8 cellular contexts compared by ENCODE assay signal in genomic region chr2:84919885-84920580, GRCh38. TPM values are rescaled to one million over a fixed set of nuclear protein-coding genes. Genes with fewer than 3 reads are reported as not detected.
DNase-seq lines count a peak whose midpoint lies in the region; ATAC-seq, FAIRE-seq and TF ChIP-seq lines count a peak whose summit lies in the region.

No MANE protein-coding gene starts in this region.

- H3K9me3 ChIP-seq in A549, result no peaks in the 10 kb centered on the region
- no peaks in the 10 kb centered on the region for H3K9me3 ChIP-seq in Peyer's patch
- H3K9me3 ChIP-seq in mammary epithelial cell (replicated peaks; ENCODE audit: insufficient read depth, low read length), result no peaks in the 10 kb centered on the region
- no peaks in the 10 kb centered on the region for H3K9me3 ChIP-seq in lung (ENCODE audit: control insufficient read depth in 2 of 2, insufficient read depth in 1 of 2, low read length in 1 of 2)

- ATAC-seq in A549 (peak; percentile 92 to 97), GM18511 (IDR thresholded peaks at IDR 0.05; ENCODE audit: unreplicated experiment) (peak; percentile 53), HG02970 (IDR thresholded peaks at IDR 0.05; ENCODE audit: low FRiP score, unreplicated experiment) (peak; percentile 31), lung (ENCODE audit: insufficient read depth, low FRiP score) (peak; percentile 87)

- dilution Hi-C loops in mammary epithelial cell (cut with HindIII; ENCODE audit: low sequenced_read_pairs), result no loop called here

- peak overlapping the region; percentile 84 to 96 for H3K27ac ChIP-seq in A549
- peak overlapping the region; percentile 65 to 81 (median 75) for H3K27ac ChIP-seq in Peyer's patch
- H3K27ac ChIP-seq in mammary epithelial cell (ENCODE audit: insufficient read depth, low read depth, low read length), result peak overlapping the region; percentile 100
- H3K27ac ChIP-seq in lung (ENCODE audit: low read depth in 1 of 2, low read length in 1 of 2), result peak overlapping the region; percentile 81 to 97
- H3K27ac ChIP-seq in temporal lobe (ENCODE audit: low read depth, low read length), result peak overlapping the region; percentile 28

- H3K4me2 ChIP-seq in A549 (peak overlapping the region; percentile 63), mammary epithelial cell (ENCODE audit: insufficient read depth, low read depth, low read length) (peak overlapping the region; percentile 86)

- H3K9ac ChIP-seq in mammary epithelial cell (ENCODE audit: insufficient read depth, low read length), result peak overlapping the region; percentile 96

- in situ Hi-C loops in mammary epithelial cell (cut with MboI; ENCODE audit: low sequenced_read_pairs in 2 of 2), result no loop called here

- CTCF ChIA-PET in A549 (lab: Yijun Ruan, JAX) (interaction anchor here (0.9 to 11.3 kb wide), 7 partner anchors 16 to 423 kb away, joined by 3 to 178 read pairs (median 5); partner anchors contain the start of gene TMSB10), mammary epithelial cell (lab: Charles Lee; ENCODE audit: low non-redundant PET) (interaction anchor here (0.7 to 0.8 kb wide), 2 partner anchors 18 to 71 kb away, joined by 6 to 8 read pairs; no protein-coding TSS in a partner anchor), GM10248 (lab: Yijun Ruan, JAX) (interaction anchor here (1.1 to 9.1 kb wide), 10 partner anchors 12 to 380 kb away, joined by 3 to 312 read pairs (median 4); no protein-coding TSS in a partner anchor)

- no peak for TF ChIP-seq CTCF in A549 (IDR thresholded peaks at IDR 0.05)
- no peak for TF ChIP-seq CTCF in Peyer's patch (IDR thresholded peaks at IDR 0.05)
- no peak for TF ChIP-seq CTCF in mammary epithelial cell (conservative IDR thresholded peaks at IDR 0.05 in 1 of 2, IDR thresholded peaks at IDR 0.05 in 1 of 2; ENCODE audit: extremely low read depth in 1 of 2, insufficient read depth in 1 of 2, low read depth in 1 of 2, low read length in 2 of 2)
- no peak for TF ChIP-seq CTCF in lung (IDR thresholded peaks at IDR 0.05; ENCODE audit: control extremely low read depth, extremely low read depth)
- no peak for TF ChIP-seq CTCF in GM10248 (IDR thresholded peaks at IDR 0.05; ENCODE audit: control extremely low read depth, extremely low read depth, low read depth, missing control alignments)

- POLR2A ChIA-PET in A549 (lab: Yijun Ruan, JAX) (interaction anchor here (0.6 to 6.7 kb wide), 6 partner anchors 14 to 51 kb away, joined by 3 to 131 read pairs (median 4); partner anchors contain the start of genes KCMF1 and TMSB10), GM10248 (lab: Yijun Ruan, JAX) (interaction anchor here (0.9 to 3.4 kb wide), 2 partner anchors 12 to 14 kb away, joined by 5 to 23 read pairs; partner anchors contain the start of gene TMSB10)

- FAIRE-seq in A549 (lab: Jason Lieb, UNC), result peak; percentile 96

- H3K36me3 ChIP-seq in Peyer's patch, result no peaks in the 10 kb centered on the region
- no peaks in the 10 kb centered on the region for H3K36me3 ChIP-seq in mammary epithelial cell (ENCODE audit: insufficient read depth, low read length)
- no peaks in the 10 kb centered on the region for H3K36me3 ChIP-seq in lung (ENCODE audit: control insufficient read depth in 2 of 2, insufficient read depth in 2 of 2, low read length in 2 of 2)

- under 1% methylated on average over 7 of the region's 7 CpGs for WGBS in A549 (ENCODE audit: missing lambda C conversion rate)
- 0% methylated on average over 6 of the region's 7 CpGs for WGBS in mammary epithelial cell (ENCODE audit: low coverage, missing lambda C conversion rate)
- 30 to 36% methylated on average over 7 of the region's 7 CpGs for WGBS in lung, 2 donors

- H3K4me1 ChIP-seq in A549 (peaks cover 33% of the 10 kb centered on the region), Peyer's patch (peaks cover 0 to 28% (median 5%) of the 10 kb centered on the region in 4 donors), mammary epithelial cell (ENCODE audit: insufficient read depth, low read length) (peaks cover 33% of the 10 kb centered on the region), lung (ENCODE audit: control insufficient read depth in 2 of 2, insufficient read depth in 2 of 2, low read length in 2 of 2) (peaks cover 0 to 3% of the 10 kb centered on the region in 2 donors)

- TF ChIP-seq RAD21 in A549 (conservative IDR thresholded peaks at IDR 0.05 in 1 of 2, IDR thresholded peaks at IDR 0.05 in 1 of 2), result no peak

- peak; percentile 34 to 72; a peak in 2 of 5 replicates for TF ChIP-seq EP300 in A549 (IDR thresholded peaks at IDR 0.05)

- peak; percentile 88 to 98 for DNase-seq in A549 (ENCODE audit: low read depth in 1 of 2, low spot score in 1 of 2)
- peak in 1 of 3 donors; percentile 81 for DNase-seq in Peyer's patch
- peak; percentile 96 for DNase-seq in mammary epithelial cell
- DNase-seq in lung (ENCODE audit: low spot score), result peak; percentile 52
- no peak for DNase-seq in GM10248 (ENCODE audit: extremely low spot score)

- H4K20me1 ChIP-seq in mammary epithelial cell (ENCODE audit: insufficient read depth, low read length), result no peaks in the 10 kb centered on the region

- no peaks in the 10 kb centered on the region for H3K27me3 ChIP-seq in Peyer's patch
- no peaks in the 10 kb centered on the region for H3K27me3 ChIP-seq in mammary epithelial cell (ENCODE audit: insufficient read depth, low read length)
- no peaks in the 10 kb centered on the region for H3K27me3 ChIP-seq in lung (ENCODE audit: control insufficient read depth, insufficient read depth)

- H3K4me3 ChIP-seq in A549, result 0 out of 3 replicates have a peak overlapping the region, but pooled peaks have one; percentile 1
- H3K4me3 ChIP-seq in Peyer's patch, result no peak overlapping the region
- peak overlapping the region; percentile 23 to 29 (median 23) for H3K4me3 ChIP-seq in mammary epithelial cell (replicated peaks in 1 of 3; ENCODE audit: insufficient read depth in 1 of 3, low read depth in 2 of 3, low read length in 3 of 3)
- H3K4me3 ChIP-seq in lung, result no peak overlapping the region

- no TSS peak for BruUV-seq in mammary epithelial cell (replicated peaks; lab: Mats Ljungman, UMichigan)

- intact Hi-C loops in mammary epithelial cell (cut with micrococcal nuclease), result loop anchor here (1.0 kb wide), 1 partner anchor 13 kb away; no protein-coding TSS in a partner anchor

- H3K79me2 ChIP-seq in mammary epithelial cell (ENCODE audit: insufficient read depth, low read length), result no peaks in the 10 kb centered on the region

- peak overlapping the region; percentile 46 for H2AFZ ChIP-seq in mammary epithelial cell (ENCODE audit: low read depth, low read length)

- TF ChIP-seq POLR2A in A549 (IDR thresholded peaks at IDR 0.05; ENCODE audit: low read length), result no peak
- no peak for TF ChIP-seq POLR2A in Peyer's patch (IDR thresholded peaks at IDR 0.05)

TF ChIP-seq in A549, 52 proteins besides CTCF, POLR2A, EP300 and RAD21 (continues in another document):
- no peak for TF ChIP-seq NPAS2 (CRISPR knock-in tag; IDR thresholded peaks at IDR 0.05; ENCODE audit: borderline replicate concordance)
- peak; percentile 61; the same call in 1 of the 2 replicates for TF ChIP-seq FOXS1 (CRISPR knock-in tag; IDR thresholded peaks at IDR 0.05)
- TF ChIP-seq HOXB5 (CRISPR knock-in tag; IDR thresholded peaks at IDR 0.05), result no peak
- TF ChIP-seq EHF (CRISPR knock-in tag; IDR thresholded peaks at IDR 0.05), result no peak
- TF ChIP-seq JUNB (IDR thresholded peaks at IDR 0.05), result peak; percentile 91
- TF ChIP-seq CHD2 (IDR thresholded peaks at IDR 0.05; ENCODE audit: low read length, partially characterized antibody), result no peak
- no peak; the same call in 2 of the 3 replicates for TF ChIP-seq SMC3 (IDR thresholded peaks at IDR 0.05)
- TF ChIP-seq GATA3 (IDR thresholded peaks at IDR 0.05; ENCODE audit: borderline replicate concordance), result peak; percentile 42; the same call in 1 of the 2 replicates
- TF ChIP-seq CEBPB (IDR thresholded peaks at IDR 0.05), result peak; percentile 76 to 95

RNA-seq across cellular contexts. Expression of gene TMSB10, which starts 14.6 kb away (rescaled TPM):
- polyA plus RNA-seq in A549 (2011; rRNA removed) (2,292 and 3,109 TPM in 2 replicates), A549 (2017; fragmentation: RNase III; extraction: RNeasy Plus Mini Kit Qiagen cat#74134 plus additional on column Dnase treatment) (6,648 to 7,189 TPM (median 7,015 TPM) in 3 replicates), mammary epithelial cell (9,658 TPM), lung (1,000 to 10,000 TPM; 1,996 to 6,202 TPM)
- 4,680 and 6,577 TPM in 2 replicates for polyA plus RNA-seq in A549 (2012; cell fraction: cytosol; rRNA removed)
- 1,922 and 4,092 TPM in 2 replicates for polyA plus RNA-seq in A549 (2012; cell fraction: nucleus; rRNA removed)
- polyA minus RNA-seq in A549 (2011; rRNA and poly(A)+ RNA removed), result 369 and 387 TPM in 2 replicates
- total RNA-seq in Peyer's patch (1,000 to 10,000 TPM; 3,771 to 5,073 (median 4,495) TPM), mammary epithelial cell (1,000 to 10,000 TPM; 3,165 to 4,185 TPM), lung (1,000 to 10,000 TPM; 1,849 to 3,001 TPM), temporal lobe (2,188 TPM)
- 1,882 TPM for polyA minus RNA-seq in mammary epithelial cell

RNA-seq across cellular contexts. Expression of gene TRABD2A, which starts 39.1 kb away (rescaled TPM):
- polyA plus RNA-seq in A549 (2011; rRNA removed) (6.1 and 8.1 TPM in 2 replicates), A549 (2017; fragmentation: RNase III; extraction: RNeasy Plus Mini Kit Qiagen cat#74134 plus additional on column Dnase treatment) (7.0 to 7.4 TPM (median 7.1 TPM) in 3 replicates), mammary epithelial cell (11.5 TPM), lung (1 to 10 TPM; 2.1 to 2.6 TPM)
- polyA plus RNA-seq in A549 (2012; cell fraction: cytosol; rRNA removed), result 6.3 and 8.3 TPM in 2 replicates
- 8.9 and 9.0 TPM in 2 replicates for polyA plus RNA-seq in A549 (2012; cell fraction: nucleus; rRNA removed)
- 18.1 and 18.9 TPM in 2 replicates for polyA minus RNA-seq in A549 (2011; rRNA and poly(A)+ RNA removed)
- total RNA-seq in Peyer's patch (10 to 100 TPM; 32.2 to 85.4 (median 55.0) TPM), mammary epithelial cell (10 to 100 TPM in 1 of 2 donors, 1 to 10 TPM in 1; 9.7 to 20.7 TPM), lung (1 to 10 TPM; 1.9 to 3.1 TPM), temporal lobe (under 0.01 TPM)
- 16.4 TPM for polyA minus RNA-seq in mammary epithelial cell

RNA-seq across cellular contexts. Expression of gene KCMF1, which starts 50.9 kb away (rescaled TPM):
- polyA plus RNA-seq in A549 (2011; rRNA removed) (194 and 221 TPM in 2 replicates), A549 (2017; fragmentation: RNase III; extraction: RNeasy Plus Mini Kit Qiagen cat#74134 plus additional on column Dnase treatment) (76.5 to 83.9 TPM (median 77.8 TPM) in 3 replicates), mammary epithelial cell (84.3 TPM), lung (10 to 100 TPM; 15.8 to 44.4 TPM)
- polyA plus RNA-seq in A549 (2012; cell fraction: cytosol; rRNA removed), result 52.1 and 59.5 TPM in 2 replicates
- polyA plus RNA-seq in A549 (2012; cell fraction: nucleus; rRNA removed), result 15.5 and 20.4 TPM in 2 replicates
- polyA minus RNA-seq in A549 (2011; rRNA and poly(A)+ RNA removed), result 103 and 125 TPM in 2 replicates
- total RNA-seq in Peyer's patch (10 to 100 TPM; 28.1 to 66.5 (median 44.3) TPM), mammary epithelial cell (10 to 100 TPM; 73.2 to 94.7 TPM), lung (10 to 100 TPM; 50.5 to 71.0 TPM), temporal lobe (22.6 TPM)
- polyA minus RNA-seq in mammary epithelial cell, result 59.3 TPM

Comparison
In these comparisons a context has a peak if more than half of its experiments do, and no peak if none do; other contexts are left out.
1. ATAC-seq: peak in every context shown above with its lines; median percentile 94 in A549; 87 in lung; 53 in GM18511; 31 in HG02970.
2. H3K27ac ChIP-seq: peak in every context shown above with its lines; median percentile 100 in mammary epithelial cell; 90 in A549; 89 in lung; 75 in Peyer's patch; 28 in temporal lobe.
3. H3K4me3 ChIP-seq: peak in A549 (single experiment) and mammary epithelial cell (3 of 3); none in Peyer's patch (0 of 4) and lung (single experiment).